27 cellular contexts compared by ENCODE assay signal in the genomic region with DNA sequence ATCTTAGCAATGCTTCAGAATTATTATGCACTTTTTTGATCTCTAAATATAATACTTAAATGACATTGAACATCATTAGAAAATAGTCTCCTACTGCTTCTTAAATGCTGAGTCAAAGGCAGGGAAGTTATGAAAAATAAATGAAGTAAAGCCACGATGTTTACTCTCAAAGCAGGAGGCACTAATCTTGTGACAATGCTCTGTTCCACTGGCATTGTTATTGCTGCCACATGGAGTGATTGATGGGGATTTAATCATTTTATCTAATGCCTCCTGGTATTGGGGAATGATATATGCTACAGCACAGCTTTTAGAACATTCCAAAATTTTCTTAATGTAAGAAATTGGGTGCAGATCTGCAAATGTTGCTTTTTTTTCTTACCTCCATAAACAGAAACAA.
"Had no signal": no experiment of that assay in that cellular context is flagged by ENCODE, and none has a peak within 500 bp of the region (broad histone marks: within the 10 kb centered on the region; RNA-seq: fewer than 3 reads in every experiment).

No MANE protein-coding gene starts in this region.

- DNase-seq: activated CD4-positive, alpha-beta T cell treated with anti-CD3 and anti-CD28 coated beads for 1 hour; activated CD4-positive, alpha-beta T cell treated with anti-CD3 and anti-CD28 coated beads, Interleukin-2, amount 50 U/mL, for 1 hour; activated CD8-positive, alpha-beta T cell treated with anti-CD3 and anti-CD28 coated beads for 36 hours; activated gamma-delta T cell treated with Interleukin-2 at 50 U/mL for 16 hours; activated naive CD4-positive, alpha-beta T cell treated with anti-CD3 and anti-CD28 coated beads, Interleukin-2, amount 50 U/mL, for 16 hours; activated T-cell treated with anti-CD3 and anti-CD28 coated beads, Interleukin-2, amount 50 U/mL, for 4 hours; amygdala; caudate nucleus; cortex of kidney; effector memory CD8-positive, alpha-beta T cell; head of caudate nucleus; hippocampal formation; left cardiac atrium; left ventricle myocardium superior; nucleus accumbens; psoas muscle; sigmoid colon; small intestine; stimulated activated CD4-positive, alpha-beta T cell treated with anti-CD3 and anti-CD28 coated beads, Interleukin-4, amount 100 ng/mL, for 4 hours; stimulated activated CD8-positive, alpha-beta memory T cell treated with anti-CD3 and anti-CD28 coated beads, Interleukin-4, amount 100 ng/mL, for 48 hours; stimulated activated naive CD8-positive, alpha-beta T cell treated with anti-CD3 and anti-CD28 coated beads, Interleukin-15, amount 100 ng/mL, for 72 hours; substantia nigra; T1000; WERI-Rb-1 had no signal

- H3K9ac ChIP-seq: parathyroid adenoma had no signal

- H3K27ac ChIP-seq: gastroesophageal sphincter, parathyroid adenoma, psoas muscle, sigmoid colon, vagina, WERI-Rb-1 had no signal

- H3K4me1 ChIP-seq: gastroesophageal sphincter, parathyroid adenoma, psoas muscle, sigmoid colon, vagina had no signal

- H3K4me3 ChIP-seq: gastroesophageal sphincter, psoas muscle, sigmoid colon, vagina had no signal

- H2AFZ ChIP-seq: parathyroid adenoma had no signal

- H3K36me3 ChIP-seq: gastroesophageal sphincter, sigmoid colon, vagina, WERI-Rb-1 had no signal

- H3K79me2 ChIP-seq: parathyroid adenoma had no signal

- H3K27me3 ChIP-seq: gastroesophageal sphincter, sigmoid colon, vagina had no signal
